ENCODE assay signal across 8 cellular contexts in genomic region chr6:141488466-141488865, GRCh38.
DNase-seq lines count a peak whose midpoint lies in the region; ATAC-seq, FAIRE-seq and TF ChIP-seq lines count a peak whose summit lies in the region.

No MANE protein-coding gene starts in this region.

- no peaks in the 10 kb centered on the region for H4K20me1 ChIP-seq in keratinocyte (ENCODE audit: control insufficient read depth, extremely low read depth, insufficient read depth, low read length)

- peak overlapping the region; percentile 89 for H2AFZ ChIP-seq in keratinocyte (ENCODE audit: control insufficient read depth, low read length)

- no peak overlapping the region for H3K4me3 Mint-ChIP-seq in activated T-cell treated with anti-CD3 and anti-CD28 coated beads, Interleukin-2, amount 50 U/mL, for 24 hours
- no peak overlapping the region for H3K4me3 Mint-ChIP-seq in naive thymus-derived CD8-positive, alpha-beta T cell

- H3K4me1 Mint-ChIP-seq in activated T-cell treated with anti-CD3 and anti-CD28 coated beads, Interleukin-2, amount 50 U/mL, for 24 hours (ENCODE audit: low read depth): peaks cover 29% of the 10 kb centered on the region
- H3K4me1 Mint-ChIP-seq in naive thymus-derived CD8-positive, alpha-beta T cell: peaks cover 2 to 39% (median 29%) of the 10 kb centered on the region in 4 donors

- FAIRE-seq in keratinocyte (lab: Jason Lieb, UNC): peak; percentile 71

- H3K9me1 ChIP-seq in keratinocyte (ENCODE audit: control insufficient read depth, extremely low read depth, insufficient read depth, low read length): no peaks in the 10 kb centered on the region

- no peak overlapping the region for H3K27ac Mint-ChIP-seq in activated T-cell treated with anti-CD3 and anti-CD28 coated beads, Interleukin-2, amount 50 U/mL, for 24 hours
- H3K27ac Mint-ChIP-seq in naive thymus-derived CD8-positive, alpha-beta T cell: peak overlapping the region in 4 of 10 donors; percentile 34 to 54 (median 42)

- no peak for TF ChIP-seq CTCF in keratinocyte (optimal IDR thresholded peaks at IDR 0.05 in 1 of 3, IDR thresholded peaks at IDR 0.05 in 1 of 3, conservative IDR thresholded peaks at IDR 0.05 in 1 of 3; ENCODE audit: extremely low read depth in 1 of 3, insufficient read depth in 2 of 3, low read length in 3 of 3)

- POLR2A ChIA-PET in naive thymus-derived CD8-positive, alpha-beta T cell (lab: Charles Lee): no interaction called here

- H3K4me2 ChIP-seq in keratinocyte (ENCODE audit: control insufficient read depth, extremely low read depth, insufficient read depth, low read depth, low read length): no peak overlapping the region

- no peaks in the 10 kb centered on the region for H3K9me3 ChIP-seq in keratinocyte (ENCODE audit: control insufficient read depth, low read depth, low read length)

- peak; percentile 42 for ATAC-seq in GM18867 (IDR thresholded peaks at IDR 0.05; ENCODE audit: unreplicated experiment)
- ATAC-seq in HG02763 (IDR thresholded peaks at IDR 0.05; ENCODE audit: unreplicated experiment): peak; percentile 40
- ATAC-seq in naive thymus-derived CD8-positive, alpha-beta T cell: no peak

- peaks cover 4% of the 10 kb centered on the region for H3K36me3 Mint-ChIP-seq in activated T-cell treated with anti-CD3 and anti-CD28 coated beads, Interleukin-2, amount 50 U/mL, for 24 hours (ENCODE audit: low read depth)
- H3K36me3 Mint-ChIP-seq in naive thymus-derived CD8-positive, alpha-beta T cell: no peaks in the 10 kb centered on the region

- DNase-seq in NCI-H748 treated with DMSO at 0.1 percent for 48 hours (lab: John Stamatoyannopoulos, UW) (peak; percentile 57), keratinocyte (ENCODE audit: low read depth, low spot score) (no peak), retina (no peak)
- DNase-seq in activated T-cell treated with anti-CD3 and anti-CD28 coated beads, Interleukin-2, amount 50 U/mL, for 48 hours: no peak
- no peak for DNase-seq in activated T-cell treated with anti-CD3 and anti-CD28 coated beads, Interleukin-2, amount 50 U/mL, for 24 hours
- no peak for DNase-seq in naive thymus-derived CD8-positive, alpha-beta T cell

- H3K27me3 Mint-ChIP-seq in activated T-cell treated with anti-CD3 and anti-CD28 coated beads, Interleukin-2, amount 50 U/mL, for 24 hours: no peaks in the 10 kb centered on the region
- no peaks in the 10 kb centered on the region for H3K27me3 Mint-ChIP-seq in naive thymus-derived CD8-positive, alpha-beta T cell

- H3K79me2 ChIP-seq in keratinocyte (ENCODE audit: control insufficient read depth, insufficient read depth, low read length): no peaks in the 10 kb centered on the region

- H3K27ac ChIP-seq in keratinocyte (ENCODE audit: control insufficient read depth, insufficient read depth, low read length): no peak overlapping the region

- H3K9me3 Mint-ChIP-seq in activated T-cell treated with anti-CD3 and anti-CD28 coated beads, Interleukin-2, amount 50 U/mL, for 24 hours: peaks cover 8% of the 10 kb centered on the region
- H3K9me3 Mint-ChIP-seq in naive thymus-derived CD8-positive, alpha-beta T cell: peaks cover 0 to 4% (median 0%) of the 10 kb centered on the region in 9 donors

- peaks cover 10% of the 10 kb centered on the region for H3K4me1 ChIP-seq in keratinocyte (ENCODE audit: control insufficient read depth, extremely low read depth, insufficient read depth, low read length)

- no peaks in the 10 kb centered on the region for H3K27me3 ChIP-seq in keratinocyte (ENCODE audit: control insufficient read depth, extremely low read depth, insufficient read depth, low read length)

- no peak overlapping the region for H3K9ac ChIP-seq in keratinocyte (ENCODE audit: control insufficient read depth, extremely low read depth, insufficient read depth, low read length)

- no peak overlapping the region for H3K4me3 ChIP-seq in keratinocyte (ENCODE audit: control insufficient read depth in 2 of 3, extremely low read depth in 1 of 3, insufficient read depth in 2 of 3, low read depth in 1 of 3, low read length in 3 of 3)

- dilution Hi-C loops in keratinocyte (cut with MboI; ENCODE audit: extremely low pct_ligation_motif_present, low sequenced_read_pairs): no loop called here

- no peaks in the 10 kb centered on the region for H3K36me3 ChIP-seq in keratinocyte (ENCODE audit: control insufficient read depth in 2 of 2, extremely low read depth in 1 of 2, insufficient read depth in 2 of 2, low read length in 2 of 2)

Comparison
In these comparisons a context has a peak if more than half of its experiments do, and no peak if none do; other contexts are left out.
1. ATAC-seq: peak in GM18867 (single experiment) and HG02763 (single experiment); none in naive thymus-derived CD8-positive, alpha-beta T cell (0 of 2).